In the genomic region with DNA sequence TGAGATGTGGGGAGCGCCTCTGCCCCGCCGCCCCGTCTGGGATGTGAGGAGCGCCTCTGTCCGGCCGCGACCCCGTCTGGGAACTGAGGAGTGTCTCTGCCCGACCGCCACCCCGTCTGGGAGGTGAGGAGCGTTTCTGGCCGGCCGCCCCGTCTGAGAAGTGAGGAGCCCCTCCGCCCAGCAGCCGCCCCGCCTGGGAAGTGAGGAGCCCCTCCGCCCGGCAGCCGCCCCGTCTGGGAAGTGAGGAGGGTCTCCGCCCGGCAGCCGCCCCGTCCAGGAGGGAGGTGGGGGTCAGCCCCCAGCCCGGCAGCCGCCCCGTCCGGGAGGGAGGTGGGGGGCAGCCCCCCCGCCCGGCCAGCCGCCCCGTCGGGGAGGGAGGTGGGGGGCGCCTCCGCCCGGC, we compare ENCODE assay signal across 5 cellular contexts. TPM values are rescaled to one million over a fixed set of nuclear protein-coding genes. Genes with fewer than 3 reads are reported as not detected.
DNase-seq lines count a peak whose midpoint lies in the region; ATAC-seq, FAIRE-seq and TF ChIP-seq lines count a peak whose summit lies in the region.
"Not testable (repeated sequence)": the region's sequence is repeated elsewhere in the genome, so short reads cannot be mapped to it uniquely, and the experiment has no call there.

No MANE protein-coding gene starts in this region.

- not testable (repeated sequence) for H3K4me3 Mint-ChIP-seq in glutamatergic neuron (ENCODE audit: unreplicated experiment); stimulated activated naive CD8-positive, alpha-beta T cell treated with anti-CD3 and anti-CD28 coated beads, Interleukin-15, amount 100 ng/mL, for 72 hours

- not testable (repeated sequence) for FAIRE-seq in kidney (lab: Jason Lieb, UNC)

- intact Hi-C loops in cardiac septum (cut with DNase I); kidney (cut with DNase I): not testable (repeated sequence)
- intact Hi-C loops in thyroid gland (cut with DNase I), result loop anchor here (10.0 kb wide), 1 partner anchor 227 kb away; no protein-coding TSS in a partner anchor

- H3K27ac Mint-ChIP-seq in glutamatergic neuron (ENCODE audit: unreplicated experiment); stimulated activated naive CD8-positive, alpha-beta T cell treated with anti-CD3 and anti-CD28 coated beads, Interleukin-15, amount 100 ng/mL, for 72 hours: not testable (repeated sequence)

- not testable (repeated sequence) for H3K27me3 Mint-ChIP-seq in glutamatergic neuron (ENCODE audit: unreplicated experiment); stimulated activated naive CD8-positive, alpha-beta T cell treated with anti-CD3 and anti-CD28 coated beads, Interleukin-15, amount 100 ng/mL, for 72 hours

- WGBS in thyroid gland, 2 donors, result 97 to 100% methylated on average over 4 to 11 of the region's 39 CpGs

- not testable (repeated sequence) for H3K27ac ChIP-seq in kidney (ENCODE audit: low read depth in 2 of 2, low read length in 2 of 2)
- H3K27ac ChIP-seq in thyroid gland, result peak overlapping the region; percentile 33 to 77 (median 45)

- peak; percentile 42 for ATAC-seq in stimulated activated naive CD8-positive, alpha-beta T cell treated with anti-CD3 and anti-CD28 coated beads, Interleukin-15, amount 100 ng/mL, for 72 hours

- not testable (repeated sequence) for H3K4me1 Mint-ChIP-seq in glutamatergic neuron (ENCODE audit: low read depth, unreplicated experiment); stimulated activated naive CD8-positive, alpha-beta T cell treated with anti-CD3 and anti-CD28 coated beads, Interleukin-15, amount 100 ng/mL, for 72 hours

- not testable (repeated sequence) for H3K4me1 ChIP-seq in kidney (ENCODE audit: control insufficient read depth in 1 of 2, insufficient read depth in 1 of 2, low read depth in 1 of 2, low read length in 2 of 2); thyroid gland

- H3K36me3 Mint-ChIP-seq in glutamatergic neuron (ENCODE audit: unreplicated experiment), result not testable (repeated sequence)

- not testable (repeated sequence) for TF ChIP-seq POLR2A in thyroid gland (IDR thresholded peaks at IDR 0.05)

- not testable (repeated sequence) for H3K27me3 ChIP-seq in thyroid gland

- H3K36me3 ChIP-seq in kidney (ENCODE audit: control insufficient read depth in 1 of 2, insufficient read depth in 2 of 2, low read length in 2 of 2), result peaks cover 3 to 10% of the 10 kb centered on the region in 2 donors
- not testable (repeated sequence) for H3K36me3 ChIP-seq in thyroid gland

- H3K9ac ChIP-seq in kidney (ENCODE audit: low read length in 2 of 2), result not testable (repeated sequence)

- H3K9me3 ChIP-seq in kidney (ENCODE audit: control insufficient read depth in 1 of 2, low read length in 2 of 2); thyroid gland: not testable (repeated sequence)

- DNase-seq in glutamatergic neuron, result peak; percentile 17
- peak; percentile 15 for DNase-seq in cardiac septum (ENCODE audit: low spot score)
- peak; percentile 71 for DNase-seq in kidney
- DNase-seq in stimulated activated naive CD8-positive, alpha-beta T cell treated with anti-CD3 and anti-CD28 coated beads, Interleukin-15, amount 100 ng/mL, for 72 hours; thyroid gland: not testable (repeated sequence)

- TF ChIP-seq CTCF in glutamatergic neuron (IDR thresholded peaks at IDR 0.05; ENCODE audit: partially characterized antibody, unreplicated experiment); kidney (IDR thresholded peaks at IDR 0.05; ENCODE audit: borderline replicate concordance, extremely low read depth, insufficient read depth); thyroid gland (IDR thresholded peaks at IDR 0.05): not testable (repeated sequence)

- H3K9me3 Mint-ChIP-seq in glutamatergic neuron (ENCODE audit: unreplicated experiment); stimulated activated naive CD8-positive, alpha-beta T cell treated with anti-CD3 and anti-CD28 coated beads, Interleukin-15, amount 100 ng/mL, for 72 hours: not testable (repeated sequence)

- H3K4me3 ChIP-seq in kidney (ENCODE audit: low read length in 2 of 2); thyroid gland (replicated peaks in 1 of 3): not testable (repeated sequence)

RNA-seq across cellular contexts. Expression of a gene that starts 26.9 kb away (rescaled TPM):
- total RNA-seq in glutamatergic neuron (ENCODE audit: unreplicated experiment), result 4.2 TPM
- total RNA-seq in cardiac septum, result 3.0 TPM
- 8.7 TPM for total RNA-seq in kidney
- 1.5 TPM for polyA plus RNA-seq in kidney (ENCODE audit: insufficient read depth, low read depth, low replicate concordance)
- 10 to 100 TPM; 17.6 to 28.2 (median 19.2) TPM for total RNA-seq in thyroid gland

RNA-seq across cellular contexts. Expression of a gene that starts 31.9 kb away (rescaled TPM):
- total RNA-seq in glutamatergic neuron (ENCODE audit: unreplicated experiment), result 763 TPM
- 303 TPM for total RNA-seq in cardiac septum
- total RNA-seq in kidney, result 483 TPM
- polyA plus RNA-seq in kidney (ENCODE audit: insufficient read depth, low read depth, low replicate concordance), result 290 TPM
- 100 to 1,000 TPM; 501 to 702 (median 639) TPM for total RNA-seq in thyroid gland

RNA-seq across cellular contexts. Expression of a gene that starts 32.5 kb away (rescaled TPM):
- total RNA-seq in glutamatergic neuron (ENCODE audit: unreplicated experiment), result 24.2 TPM
- 3.9 TPM for total RNA-seq in cardiac septum
- 6.2 TPM for total RNA-seq in kidney
- 2.9 TPM for polyA plus RNA-seq in kidney (ENCODE audit: insufficient read depth, low read depth, low replicate concordance)
- 10 to 100 TPM in 2 of 4 donors, 1 to 10 TPM in 2; 7.2 to 11.4 (median 9.7) TPM for total RNA-seq in thyroid gland
